In the genomic region with DNA sequence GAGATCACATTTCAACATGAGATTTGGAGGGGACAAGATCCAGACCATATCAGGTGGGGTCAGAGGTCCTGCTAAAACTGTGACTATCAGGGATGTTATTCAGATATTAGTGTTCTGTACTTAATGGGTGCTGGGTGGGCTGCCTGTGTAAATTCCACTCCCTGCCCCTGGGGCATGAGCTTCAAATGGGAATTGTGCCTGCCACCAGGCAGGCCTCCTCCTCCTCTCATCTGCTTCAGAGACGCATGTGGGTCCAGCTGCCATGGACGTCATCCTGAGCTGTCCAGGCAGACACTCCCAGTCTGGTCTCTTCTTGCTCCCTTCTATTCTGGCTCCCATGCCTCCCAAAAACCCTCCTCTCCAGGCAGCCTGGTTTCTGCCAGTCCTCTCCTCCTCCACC, we compare ENCODE assay signal across 16 cellular contexts.
"Had no signal": no experiment of that assay in that cellular context is flagged by ENCODE, and none has a peak within 500 bp of the region (broad histone marks: within the 10 kb centered on the region; RNA-seq: fewer than 3 reads in every experiment).

No MANE protein-coding gene starts in this region.

- H3K27ac Mint-ChIP-seq: activated naive CD4-positive, alpha-beta T cell treated with anti-CD3 and anti-CD28 coated beads, Interleukin-2, amount 50 U/mL, for 24 hours; activated T-helper 2 cell treated with anti-CD3 and anti-CD28 coated beads, Interferon-gamma antibody, Interleukin-2, Interleukin-4, amounts not matched to agents 10 μg/mL and 5 μg/mL and 100 μg/mL, durations not matched to agents 14 hours and 24 hours and 36 hours had no signal

- DNase-seq: activated T-cell treated with anti-CD3 and anti-CD28 coated beads, Interleukin-2, amount 50 U/mL, for 1 hour; effector CD8-positive, alpha-beta T cell; esophagus squamous epithelium; left colon; SJCRH30; stimulated activated CD4-positive, alpha-beta T cell treated with anti-CD3 and anti-CD28 coated beads, Interleukin-1b, Interleukin-23, amount 100 ng/mL, for 48 hours; stimulated activated CD8-positive, alpha-beta memory T cell treated with anti-CD3 and anti-CD28 coated beads, Interleukin-4, amount 100 ng/mL, for 48 hours; stimulated activated naive CD4-positive, alpha-beta T cell; thyroid gland had no signal

- ATAC-seq: left colon, pancreas had no signal

- H3K4me3 Mint-ChIP-seq: activated naive CD4-positive, alpha-beta T cell treated with anti-CD3 and anti-CD28 coated beads, Interleukin-2, amount 50 U/mL, for 24 hours had no signal

- H3K27me3 Mint-ChIP-seq: activated naive CD4-positive, alpha-beta T cell treated with anti-CD3 and anti-CD28 coated beads, Interleukin-2, amount 50 U/mL, for 24 hours had no signal

- FAIRE-seq: bronchial epithelial cell, pancreas, urothelium cell line had no signal

- H3K9me3 ChIP-seq: ascending aorta, esophagus squamous epithelium, pancreas, SJCRH30, thyroid gland had no signal

- H3K9me3 Mint-ChIP-seq: activated naive CD4-positive, alpha-beta T cell treated with anti-CD3 and anti-CD28 coated beads, Interleukin-2, amount 50 U/mL, for 24 hours; activated T-helper 2 cell treated with anti-CD3 and anti-CD28 coated beads, Interferon-gamma antibody, Interleukin-2, Interleukin-4, amounts not matched to agents 10 μg/mL and 5 μg/mL and 100 μg/mL, durations not matched to agents 14 hours and 24 hours and 36 hours had no signal

- H3K27ac ChIP-seq: ascending aorta, SJCRH30, thyroid gland had no signal

- H3K4me1 ChIP-seq: SJCRH30 had no signal

- H3K36me3 ChIP-seq: pancreas, SJCRH30, thyroid gland had no signal

- H3K27me3 ChIP-seq: ascending aorta, esophagus squamous epithelium, pancreas, SJCRH30, thyroid gland had no signal

- H3K36me3 Mint-ChIP-seq: activated naive CD4-positive, alpha-beta T cell treated with anti-CD3 and anti-CD28 coated beads, Interleukin-2, amount 50 U/mL, for 24 hours had no signal

- H3K4me3 ChIP-seq: ascending aorta, esophagus squamous epithelium, lung, pancreas, SJCRH30, thyroid gland had no signal
